ENCODE assay signal across 8 cellular contexts in the genomic region with DNA sequence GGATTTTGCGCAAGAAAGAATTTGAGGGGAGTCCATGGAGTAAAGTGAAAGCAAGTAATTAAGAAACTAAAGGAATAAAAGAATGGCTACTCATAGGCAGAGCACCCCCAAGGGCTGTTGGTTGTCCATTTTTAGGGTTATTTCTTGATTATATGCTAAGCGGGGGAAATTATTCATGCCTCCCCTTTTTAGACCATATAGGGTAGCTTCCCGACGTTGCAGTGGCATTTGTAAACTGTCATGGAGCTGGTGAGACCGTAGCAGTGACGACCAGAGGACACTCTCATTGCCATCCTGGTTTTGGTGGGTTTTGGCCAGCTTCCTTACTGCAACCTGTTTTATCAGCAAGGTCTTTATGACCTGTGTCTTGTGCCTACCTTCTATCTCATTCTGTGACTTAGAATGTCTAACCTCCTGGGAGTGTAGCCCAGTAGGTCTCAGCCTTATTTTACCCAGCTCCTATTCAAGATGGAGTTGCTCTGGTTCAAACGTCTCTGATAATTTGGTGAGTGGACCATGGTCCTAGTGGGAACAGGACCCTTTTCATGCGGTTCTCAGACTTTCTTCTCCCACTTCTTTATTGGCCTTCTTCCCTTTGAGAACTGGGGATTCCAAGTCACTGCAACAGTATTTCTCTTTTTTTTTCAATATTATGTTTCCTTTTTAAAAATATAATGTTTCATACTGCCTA. TPM values are rescaled to one million over a fixed set of nuclear protein-coding genes. Genes with fewer than 3 reads are reported as not detected.
A peak's percentile ranks its signal among the peaks of the same experiment; 100 is the strongest.
DNase-seq lines count a peak whose midpoint lies in the region; ATAC-seq and TF ChIP-seq lines count a peak whose summit lies in the region.

No MANE protein-coding gene starts in this region.

- peaks cover 10% of the 10 kb centered on the region for H3K4me1 ChIP-seq in colonic mucosa
- peaks cover 20 to 27% of the 10 kb centered on the region in 2 experiments for H3K4me1 ChIP-seq in neutrophil (ENCODE audit: control insufficient read depth in 1 of 2, insufficient read depth in 1 of 2, low read depth in 1 of 2, low read length in 1 of 2)

- no peaks in the 10 kb centered on the region for H3K9me3 Mint-ChIP-seq in CD4-positive, alpha-beta T cell

- POLR2A ChIA-PET in CD4-positive, alpha-beta T cell (lab: Charles Lee) = interaction anchor here (0.5 to 3.2 kb wide), 32 partner anchors 8 to 986 kb away, joined by 3 to 137 read pairs (median 7); a partner anchor contains a TSS
- POLR2A ChIA-PET in RWPE1 (lab: Yijun Ruan, JAX; ENCODE audit: low non-redundant PET) = interaction anchor here (0.7 to 1.5 kb wide), 4 partner anchors 8 to 1690 kb away, joined by 3 to 10 read pairs (median 6); no protein-coding TSS in a partner anchor

- no peaks in the 10 kb centered on the region for H3K27me3 ChIP-seq in CD4-positive, alpha-beta T cell (ENCODE audit: control insufficient read depth, insufficient read depth, low read length)
- H3K27me3 ChIP-seq in colonic mucosa (no peaks in the 10 kb centered on the region), neutrophil (no peaks in the 10 kb centered on the region)

- peak overlapping the region; percentile 73 for H3K4me3 ChIP-seq in NB4 (ENCODE audit: low read depth, low read length)
- H3K4me3 ChIP-seq in colonic mucosa = no peak overlapping the region
- peak overlapping the region; percentile 73 to 89 for H3K4me3 ChIP-seq in neutrophil (ENCODE audit: low read depth in 1 of 2, low read length in 1 of 2)

- TF ChIP-seq POLR2A in NB4 (IDR thresholded peaks at IDR 0.05; ENCODE audit: extremely low read depth, insufficient read length) = no peak

- no peaks in the 10 kb centered on the region for H3K9me3 ChIP-seq in CD4-positive, alpha-beta T cell (ENCODE audit: control insufficient read depth, low read length)
- H3K9me3 ChIP-seq in colonic mucosa = no peaks in the 10 kb centered on the region
- no peaks in the 10 kb centered on the region for H3K9me3 ChIP-seq in neutrophil

- DNase-seq in CD4-positive, alpha-beta T cell = no peak
- DNase-seq in NB4 (ENCODE audit: low read depth) (no peak), colonic mucosa (no peak), AG08396 (ENCODE audit: low spot score) (no peak), RWPE1 (ENCODE audit: low spot score) (no peak)
- DNase-seq in stimulated activated CD4-positive, alpha-beta T cell treated with anti-CD3 and anti-CD28 coated beads, Interleukin-12 subunit alpha, Interleukin-12 subunit beta, amount 100 ng/mL, for 4 hours = no peak

- peaks cover 5% of the 10 kb centered on the region for H3K27me3 Mint-ChIP-seq in CD4-positive, alpha-beta T cell

- peak overlapping the region; percentile 96 for H3K27ac ChIP-seq in CD4-positive, alpha-beta T cell (ENCODE audit: low read depth, low read length)
- H3K27ac ChIP-seq in colonic mucosa (peak overlapping the region; percentile 98), neutrophil (peak overlapping the region; percentile 96), RWPE1 (no peak overlapping the region)

- H3K4me1 Mint-ChIP-seq in CD4-positive, alpha-beta T cell (ENCODE audit: low read depth) = peaks cover 71% of the 10 kb centered on the region

- no peak for TF ChIP-seq CTCF in CD4-positive, alpha-beta T cell (IDR thresholded peaks at IDR 0.05)
- TF ChIP-seq CTCF in NB4 (IDR thresholded peaks at IDR 0.05; ENCODE audit: low read depth, low read length) (no peak), colonic mucosa (IDR thresholded peaks at IDR 0.05) (no peak), neutrophil (IDR thresholded peaks at IDR 0.05) (no peak), RWPE1 (conservative IDR thresholded peaks at IDR 0.05; ENCODE audit: low read depth) (no peak)

- CTCF ChIA-PET in CD4-positive, alpha-beta T cell (lab: Charles Lee) = interaction anchor here (1.0 to 2.2 kb wide), 9 partner anchors 7 to 188 kb away, joined by 3 to 8 read pairs (median 4); no protein-coding TSS in a partner anchor
- CTCF ChIA-PET in RWPE1 (lab: Yijun Ruan, JAX) = no interaction called here

- H3K9ac ChIP-seq in colonic mucosa (ENCODE audit: low read depth in 2 of 2, low read length in 2 of 2) = peak overlapping the region in 1 of 2 donors; percentile 81

- H3K27ac Mint-ChIP-seq in CD4-positive, alpha-beta T cell = peak overlapping the region; percentile 99

- H3K36me3 Mint-ChIP-seq in CD4-positive, alpha-beta T cell (ENCODE audit: low read depth) = peaks cover 44% of the 10 kb centered on the region

- ATAC-seq in CD4-positive, alpha-beta T cell (ENCODE audit: poor library complexity) = no peak
- no peak for ATAC-seq in HG03175 (IDR thresholded peaks at IDR 0.05; ENCODE audit: unreplicated experiment)

- no peaks in the 10 kb centered on the region for H3K36me3 ChIP-seq in colonic mucosa
- H3K36me3 ChIP-seq in neutrophil = no peaks in the 10 kb centered on the region

- peak overlapping the region; percentile 99 for H3K4me3 Mint-ChIP-seq in CD4-positive, alpha-beta T cell

- intact Hi-C loops in CD4-positive, alpha-beta T cell (cut with DNase I, micrococcal nuclease) = loop anchor here (5.0 to 10.0 kb wide), 5 partner anchors 63 to 1966 kb away; a partner anchor contains a TSS
- intact Hi-C loops in colonic mucosa (cut with DNase I) = no loop called here

RNA-seq across cellular contexts. Expression of a gene that starts 1.3 kb away (rescaled TPM):
- 10 to 100 TPM; 45.0 to 47.4 TPM for total RNA-seq in CD4-positive, alpha-beta T cell
- total RNA-seq in colonic mucosa = 10 to 100 TPM; 48.9 to 97.6 TPM
